37 cellular contexts compared by ENCODE assay signal in genomic region chr5:77926337-77926736, GRCh38.
"Had no signal": no experiment of that assay in that cellular context is flagged by ENCODE, and none has a peak within 500 bp of the region (broad histone marks: within the 10 kb centered on the region; RNA-seq: fewer than 3 reads in every experiment).

No MANE protein-coding gene starts in this region.

- H3K9me3 Mint-ChIP-seq: activated naive CD4-positive, alpha-beta T cell treated with anti-CD3 and anti-CD28 coated beads, Interleukin-2, amount 50 U/mL, for 24 hours; central memory CD8-positive, alpha-beta T cell had no signal

- FAIRE-seq: astrocyte, bronchial epithelial cell had no signal

- H3K4me1 ChIP-seq: adrenal gland, ascending aorta, body of pancreas, breast epithelium had no signal

- H3K36me3 Mint-ChIP-seq: activated naive CD4-positive, alpha-beta T cell treated with anti-CD3 and anti-CD28 coated beads, Interleukin-2, amount 50 U/mL, for 24 hours; activated naive CD8-positive, alpha-beta T cell; activated naive CD8-positive, alpha-beta T cell treated with anti-CD3 and anti-CD28 coated beads, Interleukin-2, amount 10 ng/mL, durations not matched to agents 7 days and 5 days; brain had no signal

- ATAC-seq: activated naive CD8-positive, alpha-beta T cell treated with anti-CD3 and anti-CD28 coated beads, Interleukin-2, amount 50 U/mL, for 24 hours; activated T-cell treated with anti-CD3 and anti-CD28 coated beads, Interleukin-2, amount 50 U/mL, for 4 hours; activated T-cell treated with anti-CD3 and anti-CD28 coated beads, Interleukin-2, amount 50 U/mL, for 72 hours; activated T-helper 17 cell treated with anti-CD3 and anti-CD28 coated beads, Interleukin-2, amount 50 U/mL, for 72 hours; body of pancreas had no signal

- H3K4me1 Mint-ChIP-seq: activated naive CD8-positive, alpha-beta T cell treated with anti-CD3 and anti-CD28 coated beads, Interleukin-2, amount 10 ng/mL, durations not matched to agents 7 days and 5 days; activated naive CD8-positive, alpha-beta T cell treated with anti-CD3 and anti-CD28 coated beads, Interleukin-2, amount 50 U/mL, for 24 hours; activated T-helper 17 cell treated with anti-CD3 and anti-CD28 coated beads, Interleukin-2, amount 50 U/mL, for 72 hours; brain; central memory CD8-positive, alpha-beta T cell had no signal

- DNase-seq: activated effector memory CD4-positive, alpha-beta T cell treated with anti-CD3 and anti-CD28 coated beads, Interleukin-2, amount 50 U/mL, for 16 hours; activated effector memory CD4-positive, alpha-beta T cell treated with Interleukin-2 at 50 U/mL for 16 hours; activated gamma-delta T cell; activated gamma-delta T cell treated with Interleukin-2 at 50 U/mL for 16 hours; activated naive CD4-positive, alpha-beta T cell; activated naive CD4-positive, alpha-beta T cell treated with anti-CD3 and anti-CD28 coated beads for 36 hours; activated naive CD4-positive, alpha-beta T cell treated with anti-CD3 and anti-CD28 coated beads, Interleukin-2, amount 10 ng/mL, durations not matched to agents 7 days and 5 days; activated naive CD4-positive, alpha-beta T cell treated with anti-CD3 and anti-CD28 coated beads, Interleukin-2, amount 50 U/mL, for 16 hours; activated naive CD4-positive, alpha-beta T cell treated with Interleukin-2 at 50 U/mL for 16 hours; activated naive CD8-positive, alpha-beta T cell treated with anti-CD3 and anti-CD28 coated beads for 36 hours; activated naive CD8-positive, alpha-beta T cell treated with anti-CD3 and anti-CD28 coated beads, Interleukin-2, amount 10 ng/mL, durations not matched to agents 7 days and 5 days; activated naive CD8-positive, alpha-beta T cell treated with anti-CD3 and anti-CD28 coated beads, Interleukin-2, amount 50 U/mL, for 24 hours; activated T-cell treated with anti-CD3 and anti-CD28 coated beads, Interleukin-2, amount 50 U/mL, for 4 hours; activated T-cell treated with anti-CD3 and anti-CD28 coated beads, Interleukin-2, amount 50 U/mL, for 48 hours; activated T-cell treated with anti-CD3 and anti-CD28 coated beads, Interleukin-2, amount 50 U/mL, for 72 hours; adrenal gland; amniotic stem cell; amygdala; anterior cingulate cortex; aorta; body of pancreas; brain microvascular endothelial cell; caudate nucleus; central memory CD4-positive, alpha-beta T cell; cerebellar nuclear complex had no signal

- H3K27ac ChIP-seq: adrenal gland, ascending aorta, body of pancreas, brain microvascular endothelial cell, breast epithelium, cardiac muscle cell had no signal

- H3K9me3 ChIP-seq: adrenal gland, ascending aorta, body of pancreas, breast epithelium had no signal

- H3K4me3 ChIP-seq: adrenal gland, ascending aorta, body of pancreas, breast epithelium, cardiac muscle cell had no signal

- H3K36me3 ChIP-seq: adrenal gland, ascending aorta, brain microvascular endothelial cell, breast epithelium, cardiac muscle cell had no signal

- H3K27ac Mint-ChIP-seq: activated naive CD8-positive, alpha-beta T cell; activated naive CD8-positive, alpha-beta T cell treated with anti-CD3 and anti-CD28 coated beads for 36 hours; activated naive CD8-positive, alpha-beta T cell treated with anti-CD3 and anti-CD28 coated beads, Interleukin-2, amount 10 ng/mL, durations not matched to agents 7 days and 5 days; activated naive CD8-positive, alpha-beta T cell treated with anti-CD3 and anti-CD28 coated beads, Interleukin-2, amount 50 U/mL, for 24 hours; activated T-helper 1 cell treated with anti-CD3 and anti-CD28 coated beads, Interleukin-12 subunit alpha, Interleukin-12 subunit beta, Interleukin-2, Interleukin-4 antibody, amounts not matched to agents 30 ng/mL and 10 ng/mL and 1 ng/mL, durations not matched to agents 14 hours and 24 hours and 36 hours; activated T-helper 2 cell treated with anti-CD3 and anti-CD28 coated beads, Interferon-gamma antibody, Interleukin-2, Interleukin-4, amounts not matched to agents 10 μg/mL and 5 μg/mL and 100 μg/mL, durations not matched to agents 14 hours and 24 hours and 36 hours; brain had no signal

- H3K4me3 Mint-ChIP-seq: activated naive CD4-positive, alpha-beta T cell treated with anti-CD3 and anti-CD28 coated beads for 36 hours; activated naive CD4-positive, alpha-beta T cell treated with anti-CD3 and anti-CD28 coated beads, Interleukin-2, amount 10 ng/mL, durations not matched to agents 7 days and 5 days; activated naive CD8-positive, alpha-beta T cell; activated naive CD8-positive, alpha-beta T cell treated with anti-CD3 and anti-CD28 coated beads for 36 hours; activated naive CD8-positive, alpha-beta T cell treated with anti-CD3 and anti-CD28 coated beads, Interleukin-2, amount 10 ng/mL, durations not matched to agents 7 days and 5 days; activated naive CD8-positive, alpha-beta T cell treated with anti-CD3 and anti-CD28 coated beads, Interleukin-2, amount 50 U/mL, for 24 hours; activated T-cell treated with anti-CD3 and anti-CD28 coated beads, Interleukin-2, amount 50 U/mL, for 4 hours; activated T-cell treated with anti-CD3 and anti-CD28 coated beads, Interleukin-2, amount 50 U/mL, for 72 hours; activated T-helper 1 cell treated with anti-CD3 and anti-CD28 coated beads, Interleukin-12 subunit alpha, Interleukin-12 subunit beta, Interleukin-2, Interleukin-4 antibody, amounts not matched to agents 30 ng/mL and 10 ng/mL and 1 ng/mL, durations not matched to agents 14 hours and 24 hours and 36 hours; brain; central memory CD8-positive, alpha-beta T cell had no signal
